In the genomic region with DNA sequence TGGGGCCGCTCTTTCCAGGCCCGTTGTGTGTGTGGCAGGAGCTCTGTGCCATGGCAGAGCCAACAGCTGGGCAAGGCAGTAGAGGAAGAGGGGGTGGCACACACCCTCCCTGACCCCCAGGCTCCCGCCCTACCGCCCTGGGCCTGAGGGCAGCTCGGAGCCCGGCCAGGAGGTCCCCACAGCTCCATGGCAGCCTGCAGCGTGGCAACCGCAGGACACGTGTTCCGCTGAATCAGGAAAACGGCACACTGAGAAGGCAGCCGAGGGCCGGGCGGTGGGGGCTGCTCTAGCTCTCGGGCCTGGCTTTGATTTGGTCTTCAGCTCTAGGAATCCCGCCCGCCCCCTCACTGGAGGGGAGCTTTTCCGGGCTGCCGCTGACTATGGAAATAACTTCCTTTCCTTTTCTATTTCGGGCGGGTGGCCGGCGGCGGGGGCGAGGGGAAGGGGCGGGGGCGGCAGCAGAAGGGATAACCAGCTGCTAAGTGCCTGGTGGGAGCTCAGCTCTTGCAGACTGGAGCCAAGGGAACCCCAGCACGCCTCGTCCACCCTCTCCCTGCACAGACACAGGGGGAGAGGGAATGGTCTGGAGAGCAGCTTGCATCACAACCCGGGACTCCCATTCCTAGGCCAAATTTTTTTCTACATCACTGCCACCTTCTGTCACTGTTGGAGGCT, we compare ENCODE assay signal across 8 cellular contexts. TPM values are rescaled to one million over a fixed set of nuclear protein-coding genes. Genes with fewer than 3 reads are reported as not detected.
DNase-seq lines count a peak whose midpoint lies in the region; ATAC-seq and TF ChIP-seq lines count a peak whose summit lies in the region.

No MANE protein-coding gene starts in this region.

- H3K9me3 ChIP-seq in GM23248 (ENCODE audit: low read depth) = no peaks in the 10 kb centered on the region

- peaks cover 43% of the 10 kb centered on the region for H3F3A ChIP-seq in GM23248 (ENCODE audit: insufficient read depth)

- no peak for TF ChIP-seq CTCF in coronary artery (IDR thresholded peaks at IDR 0.05)

- no peaks in the 10 kb centered on the region for H3K27me3 ChIP-seq in GM23248 (replicated peaks; ENCODE audit: insufficient read depth)

- in situ Hi-C loops in GM23248 (cut with MboI) = no loop called here

- no peaks in the 10 kb centered on the region for H3K79me2 ChIP-seq in GM23248 (ENCODE audit: insufficient read depth)

- H3K4me3 ChIP-seq in GM23248 = peak overlapping the region; percentile 53
- peak overlapping the region; percentile 57 for H3K4me3 ChIP-seq in coronary artery

- no peaks in the 10 kb centered on the region for H3K36me3 ChIP-seq in GM23248 (ENCODE audit: low read depth)

- H3K9me2 ChIP-seq in GM23248 (ENCODE audit: insufficient read depth) = no peaks in the 10 kb centered on the region

- 4 to 5% methylated on average over 21 to 30 of the region's 30 CpGs for whole genome bisulfite sequencing in GM23248 (ENCODE audit: low coverage in 1 of 2, low lambda C conversion rate in 2 of 2, missing lambda C conversion rate in 2 of 2), 2 experiments

- no peak overlapping the region for H2AFZ ChIP-seq in GM23248

- peak overlapping the region; percentile 88 for H3K4me2 ChIP-seq in GM23248 (ENCODE audit: unreplicated experiment)

- DNase-seq in GM23248 (peak; percentile 98), coronary artery (ENCODE audit: low spot score) (peak; percentile 92), left lobe of liver (ENCODE audit: low spot score) (no peak), DMS79 treated with DMSO at 0.1 percent for 48 hours (lab: John Stamatoyannopoulos, UW) (no peak), NCI-H1930 (lab: John Stamatoyannopoulos, UW) (no peak), NCI-H774 (lab: John Stamatoyannopoulos, UW) (no peak)
- DNase-seq in stimulated activated CD4-positive, alpha-beta T cell treated with anti-CD3 and anti-CD28 coated beads, Interleukin-1b, Interleukin-23, amount 100 ng/mL, for 48 hours = peak; percentile 25

- peaks cover 71% of the 10 kb centered on the region for H3K4me1 ChIP-seq in GM23248 (ENCODE audit: insufficient read depth)

- H3K9ac ChIP-seq in GM23248 = peak overlapping the region; percentile 84

- H3K27ac ChIP-seq in GM23248 = peak overlapping the region; percentile 97
- peak overlapping the region; percentile 77 to 98 for H3K27ac ChIP-seq in coronary artery

- no peaks in the 10 kb centered on the region for H4K20me1 ChIP-seq in GM23248 (ENCODE audit: insufficient read depth)

- peak; percentile 76 for ATAC-seq in SK-N-SH treated with all-trans-retinoic acid at 6 μM for 48 hours
- ATAC-seq in left lobe of liver = peak; percentile 55

TF ChIP-seq in SK-N-SH treated with all-trans-retinoic acid at 6 μM for 48 hours, 23 proteins besides CTCF, POLR2A, EP300 and RAD21:
- TF ChIP-seq ZNF8 (CRISPR knock-in tag; IDR thresholded peaks at IDR 0.05) (no peak), ZFP3 (CRISPR knock-in tag; IDR thresholded peaks at IDR 0.05) (peak; percentile 56; the same call in 1 of the 2 replicates), ZNF70 (CRISPR knock-in tag; IDR thresholded peaks at IDR 0.05) (peak; percentile 69; the same call in 1 of the 2 replicates), CSRNP3 (CRISPR knock-in tag; IDR thresholded peaks at IDR 0.05) (no peak), SNAI2 (CRISPR knock-in tag; IDR thresholded peaks at IDR 0.05) (peak; percentile 62; the same call in 1 of the 2 replicates), CSDC2 (CRISPR knock-in tag; IDR thresholded peaks at IDR 0.05) (0 out of 2 replicates have a peak, but pooled peaks have one; percentile 21), PATZ1 (CRISPR knock-in tag; IDR thresholded peaks at IDR 0.05; ENCODE audit: borderline replicate concordance) (peak; percentile 86; the same call in 1 of the 2 replicates), ISL1 (CRISPR knock-in tag; IDR thresholded peaks at IDR 0.05) (peak; percentile 16; the same call in 1 of the 2 replicates), TOX (CRISPR knock-in tag; IDR thresholded peaks at IDR 0.05; ENCODE audit: borderline replicate concordance) (no peak)

RNA-seq across cellular contexts. Expression of gene MRPS23, which starts 24.7 kb away (rescaled TPM):
- total RNA-seq in GM23248 (2014; rRNA removed; shearing (Covaris generic)) = 24.8 and 33.4 TPM in 2 replicates
- polyA plus RNA-seq in GM23248 (2016; fragmentation: Nextera tagmentation; extraction: Ambion mirVana) = 60.5 and 61.1 TPM in 2 replicates
- 13.1 TPM for total RNA-seq in left lobe of liver

Comparison
In these comparisons a context has a peak if more than half of its experiments do, and no peak if none do; other contexts are left out.
1. DNase-seq: peak in GM23248 (single experiment), coronary artery (single experiment) and stimulated activated CD4-positive, alpha-beta T cell treated with anti-CD3 and anti-CD28 coated beads, Interleukin-1b, Interleukin-23, amount 100 ng/mL, for 48 hours (single experiment); none in left lobe of liver (single experiment), DMS79 treated with DMSO at 0.1 percent for 48 hours (single experiment), NCI-H1930 (0 of 2) and NCI-H774 (single experiment).